1 cellular context compared by ENCODE assay signal in genomic region chr20:41150664-41151063, GRCh38.
TF ChIP-seq lines count a peak whose summit lies in the region.

No MANE protein-coding gene starts in this region.

TF ChIP-seq in HepG2, 621 proteins besides CTCF, POLR2A, EP300 and RAD21 (continued from another document):
- TF ChIP-seq, protein P1, sequence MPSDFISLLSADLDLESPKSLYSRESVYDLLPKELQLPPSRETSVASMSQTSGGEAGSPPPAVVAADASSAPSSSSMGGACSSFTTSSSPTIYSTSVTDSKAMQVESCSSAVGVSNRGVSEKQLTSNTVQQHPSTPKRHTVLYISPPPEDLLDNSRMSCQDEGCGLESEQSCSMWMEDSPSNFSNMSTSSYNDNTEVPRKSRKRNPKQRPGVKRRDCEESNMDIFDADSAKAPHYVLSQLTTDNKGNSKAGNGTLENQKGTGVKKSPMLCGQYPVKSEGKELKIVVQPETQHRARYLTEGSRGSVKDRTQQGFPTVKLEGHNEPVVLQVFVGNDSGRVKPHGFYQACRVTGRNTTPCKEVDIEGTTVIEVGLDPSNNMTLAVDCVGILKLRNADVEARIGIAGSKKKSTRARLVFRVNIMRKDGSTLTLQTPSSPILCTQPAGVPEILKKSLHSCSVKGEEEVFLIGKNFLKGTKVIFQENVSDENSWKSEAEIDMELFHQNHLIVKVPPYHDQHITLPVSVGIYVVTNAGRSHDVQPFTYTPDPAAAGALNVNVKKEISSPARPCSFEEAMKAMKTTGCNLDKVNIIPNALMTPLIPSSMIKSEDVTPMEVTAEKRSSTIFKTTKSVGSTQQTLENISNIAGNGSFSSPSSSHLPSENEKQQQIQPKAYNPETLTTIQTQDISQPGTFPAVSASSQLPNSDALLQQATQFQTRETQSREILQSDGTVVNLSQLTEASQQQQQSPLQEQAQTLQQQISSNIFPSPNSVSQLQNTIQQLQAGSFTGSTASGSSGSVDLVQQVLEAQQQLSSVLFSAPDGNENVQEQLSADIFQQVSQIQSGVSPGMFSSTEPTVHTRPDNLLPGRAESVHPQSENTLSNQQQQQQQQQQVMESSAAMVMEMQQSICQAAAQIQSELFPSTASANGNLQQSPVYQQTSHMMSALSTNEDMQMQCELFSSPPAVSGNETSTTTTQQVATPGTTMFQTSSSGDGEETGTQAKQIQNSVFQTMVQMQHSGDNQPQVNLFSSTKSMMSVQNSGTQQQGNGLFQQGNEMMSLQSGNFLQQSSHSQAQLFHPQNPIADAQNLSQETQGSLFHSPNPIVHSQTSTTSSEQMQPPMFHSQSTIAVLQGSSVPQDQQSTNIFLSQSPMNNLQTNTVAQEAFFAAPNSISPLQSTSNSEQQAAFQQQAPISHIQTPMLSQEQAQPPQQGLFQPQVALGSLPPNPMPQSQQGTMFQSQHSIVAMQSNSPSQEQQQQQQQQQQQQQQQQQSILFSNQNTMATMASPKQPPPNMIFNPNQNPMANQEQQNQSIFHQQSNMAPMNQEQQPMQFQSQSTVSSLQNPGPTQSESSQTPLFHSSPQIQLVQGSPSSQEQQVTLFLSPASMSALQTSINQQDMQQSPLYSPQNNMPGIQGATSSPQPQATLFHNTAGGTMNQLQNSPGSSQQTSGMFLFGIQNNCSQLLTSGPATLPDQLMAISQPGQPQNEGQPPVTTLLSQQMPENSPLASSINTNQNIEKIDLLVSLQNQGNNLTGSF (CRISPR knock-in tag; IDR thresholded peaks at IDR 0.05), result no peak
- no peak for TF ChIP-seq RBAK (CRISPR knock-in tag; IDR thresholded peaks at IDR 0.05)
- no peak for TF ChIP-seq CREBL2 (CRISPR knock-in tag; IDR thresholded peaks at IDR 0.05; ENCODE audit: borderline replicate concordance)
- no peak for TF ChIP-seq SOX6 (IDR thresholded peaks at IDR 0.05)
- TF ChIP-seq SOX6 (CRISPR knock-in tag; IDR thresholded peaks at IDR 0.05), result no peak
- no peak for TF ChIP-seq HMG20A (CRISPR knock-in tag; IDR thresholded peaks at IDR 0.05; ENCODE audit: borderline replicate concordance)
- no peak for TF ChIP-seq POLR2AphosphoS2 (IDR thresholded peaks at IDR 0.05; ENCODE audit: low read depth, low read length)
- TF ChIP-seq, protein P2, sequence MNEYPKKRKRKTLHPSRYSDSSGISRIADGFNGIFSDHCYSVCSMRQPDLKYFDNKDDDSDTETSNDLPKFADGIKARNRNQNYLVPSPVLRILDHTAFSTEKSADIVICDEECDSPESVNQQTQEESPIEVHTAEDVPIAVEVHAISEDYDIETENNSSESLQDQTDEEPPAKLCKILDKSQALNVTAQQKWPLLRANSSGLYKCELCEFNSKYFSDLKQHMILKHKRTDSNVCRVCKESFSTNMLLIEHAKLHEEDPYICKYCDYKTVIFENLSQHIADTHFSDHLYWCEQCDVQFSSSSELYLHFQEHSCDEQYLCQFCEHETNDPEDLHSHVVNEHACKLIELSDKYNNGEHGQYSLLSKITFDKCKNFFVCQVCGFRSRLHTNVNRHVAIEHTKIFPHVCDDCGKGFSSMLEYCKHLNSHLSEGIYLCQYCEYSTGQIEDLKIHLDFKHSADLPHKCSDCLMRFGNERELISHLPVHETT (CRISPR knock-in tag; conservative IDR thresholded peaks at IDR 0.05), result no peak
- TF ChIP-seq RBM39 (IDR thresholded peaks at IDR 0.05; ENCODE audit: low read depth, low read length, poor library complexity, severe bottlenecking), result no peak
- TF ChIP-seq ATF7 (IDR thresholded peaks at IDR 0.05), result peak; percentile 77
- TF ChIP-seq ATF7 (CRISPR knock-in tag; IDR thresholded peaks at IDR 0.05), result no peak
- TF ChIP-seq THAP7 (CRISPR knock-in tag; IDR thresholded peaks at IDR 0.05), result 0 out of 2 replicates have a peak, but pooled peaks have one; percentile 25
- no peak for TF ChIP-seq ZUFSP (CRISPR knock-in tag; IDR thresholded peaks at IDR 0.05; ENCODE audit: borderline replicate concordance)
- no peak for TF ChIP-seq ZNF644 (CRISPR knock-in tag; IDR thresholded peaks at IDR 0.05; ENCODE audit: low read depth)
- TF ChIP-seq ZNF207 (IDR thresholded peaks at IDR 0.05; ENCODE audit: borderline replicate concordance), result no peak
- no peak for TF ChIP-seq RCOR2 (CRISPR knock-in tag; IDR thresholded peaks at IDR 0.05)
- no peak for TF ChIP-seq ZNF337 (CRISPR knock-in tag; IDR thresholded peaks at IDR 0.05; ENCODE audit: borderline replicate concordance, low read depth)
- no peak for TF ChIP-seq MIXL1 (CRISPR knock-in tag; IDR thresholded peaks at IDR 0.05)
- TF ChIP-seq, protein P3, sequence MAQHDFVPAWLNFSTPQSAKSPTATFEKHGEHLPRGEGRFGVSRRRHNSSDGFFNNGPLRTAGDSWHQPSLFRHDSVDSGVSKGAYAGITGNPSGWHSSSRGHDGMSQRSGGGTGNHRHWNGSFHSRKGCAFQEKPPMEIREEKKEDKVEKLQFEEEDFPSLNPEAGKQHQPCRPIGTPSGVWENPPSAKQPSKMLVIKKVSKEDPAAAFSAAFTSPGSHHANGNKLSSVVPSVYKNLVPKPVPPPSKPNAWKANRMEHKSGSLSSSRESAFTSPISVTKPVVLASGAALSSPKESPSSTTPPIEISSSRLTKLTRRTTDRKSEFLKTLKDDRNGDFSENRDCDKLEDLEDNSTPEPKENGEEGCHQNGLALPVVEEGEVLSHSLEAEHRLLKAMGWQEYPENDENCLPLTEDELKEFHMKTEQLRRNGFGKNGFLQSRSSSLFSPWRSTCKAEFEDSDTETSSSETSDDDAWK (CRISPR knock-in tag; IDR thresholded peaks at IDR 0.05), result no peak
- no peak for TF ChIP-seq DNMT1 (CRISPR knock-in tag; IDR thresholded peaks at IDR 0.05)
- TF ChIP-seq MAFK (conservative IDR thresholded peaks at IDR 0.05 in 1 of 2, IDR thresholded peaks at IDR 0.05 in 1 of 2; ENCODE audit: low read length in 2 of 2), result no peak
- peak; percentile 27; the same call in 1 of the 2 replicates for TF ChIP-seq PHF20 (CRISPR knock-in tag; IDR thresholded peaks at IDR 0.05)
- TF ChIP-seq MLX (CRISPR knock-in tag; IDR thresholded peaks at IDR 0.05), result no peak
- no peak for TF ChIP-seq SMARCC2 (IDR thresholded peaks at IDR 0.05)
- no peak for TF ChIP-seq ELF3 (CRISPR knock-in tag; IDR thresholded peaks at IDR 0.05)
- no peak for TF ChIP-seq ERF (CRISPR knock-in tag; IDR thresholded peaks at IDR 0.05)
